ENCODE assay signal across 8 cellular contexts in genomic region chrX:134542485-134542884, GRCh38.
DNase-seq lines count a peak whose midpoint lies in the region; ATAC-seq and TF ChIP-seq lines count a peak whose summit lies in the region.

No MANE protein-coding gene starts in this region.

- H4K5ac ChIP-seq in IMR-90 (ENCODE audit: low read depth, low read length), result peak overlapping the region; percentile 59

- no peak overlapping the region for H3K9ac ChIP-seq in IMR-90 (ENCODE audit: low read depth, low read length)

- H3K9me1 ChIP-seq in IMR-90 (ENCODE audit: insufficient read depth, low read length), result 0 out of 2 replicates have a peak, but pooled peaks cover 6% of the 10 kb centered on the region

- dilution Hi-C loops in IMR-90 (cut with HindIII; ENCODE audit: low sequenced_read_pairs, unreplicated experiment), result no loop called here

- peaks cover 0 to 11% of the 10 kb centered on the region in 2 experiments; a peak in 2 of 4 replicates for H3K79me1 ChIP-seq in IMR-90 (ENCODE audit: low read depth in 1 of 2, low read length in 2 of 2)

- no peak overlapping the region for H4K8ac ChIP-seq in IMR-90 (ENCODE audit: low read depth in 2 of 2, low read length in 2 of 2)

- H3K9me3 Mint-ChIP-seq in CD8-positive, alpha-beta T cell, result no peaks in the 10 kb centered on the region

- TF ChIP-seq POLR2A in IMR-90 (IDR thresholded peaks at IDR 0.05; ENCODE audit: low read depth, low read length) (no peak), spleen (IDR thresholded peaks at IDR 0.05) (no peak)

- H3K4ac ChIP-seq in IMR-90 (ENCODE audit: low read depth, low read length), result no peak overlapping the region

- in situ Hi-C loops in IMR-90 (cut with MboI; ENCODE audit: low sequenced_read_pairs), result no loop called here

- no peak overlapping the region for H4K91ac ChIP-seq in IMR-90 (ENCODE audit: insufficient read depth, low read depth, low read length)

- H4K20me1 ChIP-seq in IMR-90 (ENCODE audit: insufficient read depth, low read length), result peaks cover 4% of the 10 kb centered on the region; the same call in 1 of the 2 replicates

- intact Hi-C loops in IMR-90 (cut with micrococcal nuclease) (no loop called here), spleen (cut with DNase I; ENCODE audit: low total_unique reads) (no loop called here)
- intact Hi-C loops in CD8-positive, alpha-beta T cell (cut with DNase I, micrococcal nuclease), result no loop called here

- no peaks in the 10 kb centered on the region for H3K27me3 ChIP-seq in IMR-90 (ENCODE audit: control insufficient read depth, insufficient read depth, low read length)
- peaks cover 0 to 42% (median 27%) of the 10 kb centered on the region in 7 donors for H3K27me3 ChIP-seq in spleen (replicated peaks in 1 of 7)
- peaks cover 9% of the 10 kb centered on the region for H3K27me3 ChIP-seq in CD8-positive, alpha-beta T cell (ENCODE audit: insufficient read depth, low read length)

- no peak overlapping the region for H2BK15ac ChIP-seq in IMR-90 (ENCODE audit: low read depth, low read length)

- no peak overlapping the region for H2AFZ ChIP-seq in IMR-90 (replicated peaks; ENCODE audit: low read length, poor library complexity)

- peaks cover 8% of the 10 kb centered on the region for H3K4me1 Mint-ChIP-seq in CD8-positive, alpha-beta T cell (ENCODE audit: low read depth)

- no peak overlapping the region for H2BK20ac ChIP-seq in IMR-90 (ENCODE audit: low read depth, low read length)

- no peak overlapping the region for H2BK120ac ChIP-seq in IMR-90 (ENCODE audit: low read depth, low read length)

- H3K27me3 Mint-ChIP-seq in CD8-positive, alpha-beta T cell (ENCODE audit: low read depth), result peaks cover 12% of the 10 kb centered on the region

- H3K4me3 ChIP-seq in IMR-90 (ENCODE audit: insufficient read depth, low read depth, low read length) (no peak overlapping the region), spleen (no peak overlapping the region)
- no peak overlapping the region for H3K4me3 ChIP-seq in CD8-positive, alpha-beta T cell (ENCODE audit: low read depth, low read length)

- no TSS peak for BruUV-seq in IMR-90 (replicated peaks; lab: Mats Ljungman, UMichigan)

- peak overlapping the region; percentile 15; the same call in 1 of the 2 replicates for H3K27ac ChIP-seq in IMR-90 (ENCODE audit: insufficient read depth, low read length)
- H3K27ac ChIP-seq in spleen, result peak overlapping the region in 3 of 8 donors; percentile 1 to 23 (median 9)
- H3K27ac ChIP-seq in CD8-positive, alpha-beta T cell (ENCODE audit: low read depth, low read length), result no peak overlapping the region

- H3K23ac ChIP-seq in IMR-90 (ENCODE audit: low read depth, low read length), result no peak overlapping the region

- H3K56ac ChIP-seq in IMR-90 (ENCODE audit: extremely low read depth, insufficient read depth, low read length), result no peak overlapping the region

- POLR2A ChIA-PET in IMR-90 (lab: Charles Lee; ENCODE audit: unreplicated experiment), result interaction anchor here (1.0 kb wide), 1 partner anchor 210 kb away, joined by 5 read pairs; no protein-coding TSS in a partner anchor
- POLR2A ChIA-PET in CD8-positive, alpha-beta T cell (lab: Charles Lee), result interaction anchor here (1.0 kb wide), 1 partner anchor 9 kb away, joined by 3 read pairs; no protein-coding TSS in a partner anchor

- peak; percentile 70 for DNase-seq in IMR-90
- peak; percentile 75 for DNase-seq in SW480 (ENCODE audit: low spot score)
- DNase-seq in myocyte (ENCODE audit: low read depth), result peak; percentile 80
- DNase-seq in spleen, result no peak
- no peak for DNase-seq in CD8-positive, alpha-beta T cell
- DNase-seq in stimulated activated CD8-positive, alpha-beta memory T cell treated with anti-CD3 and anti-CD28 coated beads, Interleukin-4, amount 100 ng/mL, for 48 hours, result no peak

- H3K14ac ChIP-seq in IMR-90 (replicated peaks; ENCODE audit: low read depth, low read length), result no peak overlapping the region

- no peak overlapping the region for H3K4me3 Mint-ChIP-seq in CD8-positive, alpha-beta T cell

- TF ChIP-seq CTCF in IMR-90 (conservative IDR thresholded peaks at IDR 0.05; ENCODE audit: low read depth, low read length) (no peak), spleen (IDR thresholded peaks at IDR 0.05 in 8 of 11, conservative IDR thresholded peaks at IDR 0.05 in 3 of 11) (no peak)
- TF ChIP-seq CTCF in CD8-positive, alpha-beta T cell (IDR thresholded peaks at IDR 0.05), result no peak

- H2AK9ac ChIP-seq in IMR-90 (replicated peaks; ENCODE audit: low read depth, low read length, poor library complexity), result no peak overlapping the region

- ATAC-seq in GM18861 (IDR thresholded peaks at IDR 0.05; ENCODE audit: unreplicated experiment), result peak; percentile 62
- ATAC-seq in IMR-90 (ENCODE audit: low read depth), result peak; percentile 60
- ATAC-seq in CD8-positive, alpha-beta T cell, result no peak
- ATAC-seq in HG02798 (IDR thresholded peaks at IDR 0.05; ENCODE audit: poor library complexity, unreplicated experiment), result no peak

- H3K36me3 ChIP-seq in IMR-90 (ENCODE audit: control insufficient read depth, insufficient read depth, low read length) (peaks cover 22% of the 10 kb centered on the region), spleen (peaks cover 0 to 7% (median 0%) of the 10 kb centered on the region in 6 donors)
- H3K36me3 ChIP-seq in CD8-positive, alpha-beta T cell (ENCODE audit: insufficient read depth, low read length), result no peaks in the 10 kb centered on the region

- H2BK5ac ChIP-seq in IMR-90 (ENCODE audit: low read depth, low read length, poor library complexity, severe bottlenecking), result peak overlapping the region; percentile 2

- CTCF ChIA-PET in IMR-90 (lab: Yijun Ruan, JAX), result no interaction called here
- CTCF ChIA-PET in CD8-positive, alpha-beta T cell (lab: Charles Lee), result no interaction called here

- H3K36me3 Mint-ChIP-seq in CD8-positive, alpha-beta T cell, result no peaks in the 10 kb centered on the region

- H3K4me1 ChIP-seq in IMR-90 (ENCODE audit: control insufficient read depth, insufficient read depth, low read length), result peaks cover 13% of the 10 kb centered on the region
- peaks cover 0 to 37% (median 6%) of the 10 kb centered on the region in 6 donors for H3K4me1 ChIP-seq in spleen
- no peaks in the 10 kb centered on the region for H3K4me1 ChIP-seq in CD8-positive, alpha-beta T cell (ENCODE audit: insufficient read depth, low read length)

- 0 out of 2 replicates have a peak overlapping the region, but pooled peaks have one; percentile 5 for H2AK5ac ChIP-seq in IMR-90 (ENCODE audit: low read depth, low read length)

- no peak overlapping the region for H3K4me2 ChIP-seq in IMR-90 (ENCODE audit: low read depth, low read length)

- no peak overlapping the region; the same call in 1 of the 2 replicates for H3K18ac ChIP-seq in IMR-90 (ENCODE audit: low read depth, low read length)

- no CpG with 5 or more reads among the region's 2 CpGs for WGBS in IMR-90 (ENCODE audit: extremely low coverage in 2 of 2, insufficient read length in 1 of 2), 2 experiments
- 9 to 43% (median 21%) methylated on average over 2 of the region's 2 CpGs for WGBS in spleen, 5 donors

- H3K9me3 ChIP-seq in IMR-90 (ENCODE audit: control insufficient read depth, insufficient read depth, low read length) (no peaks in the 10 kb centered on the region), spleen (no peaks in the 10 kb centered on the region)
- H3K9me3 ChIP-seq in CD8-positive, alpha-beta T cell (ENCODE audit: low read length), result no peaks in the 10 kb centered on the region

- no peak for TF ChIP-seq RAD21 in IMR-90 (IDR thresholded peaks at IDR 0.05; ENCODE audit: low read length)

- H3K27ac Mint-ChIP-seq in CD8-positive, alpha-beta T cell, result no peak overlapping the region

TF ChIP-seq in IMR-90, 13 proteins besides CTCF, POLR2A, EP300 and RAD21:
- no peak for TF ChIP-seq BHLHE40 (IDR thresholded peaks at IDR 0.05; ENCODE audit: low read depth, low read length)
- TF ChIP-seq MAZ (IDR thresholded peaks at IDR 0.05; ENCODE audit: borderline replicate concordance, low read depth, low read length), result no peak
- TF ChIP-seq MXI1 (IDR thresholded peaks at IDR 0.05; ENCODE audit: borderline replicate concordance, low read depth, low read length), result no peak
TF ChIP-seq in IMR-90: peak in this region for 0.

Comparison
In these comparisons a context has a peak if more than half of its experiments do, and no peak if none do; other contexts are left out.
1. ATAC-seq: peak in GM18861 (single experiment) and IMR-90 (single experiment); none in CD8-positive, alpha-beta T cell (single experiment) and HG02798 (single experiment).
2. DNase-seq: peak in IMR-90 (single experiment), SW480 (single experiment) and myocyte (single experiment); none in spleen (single experiment), CD8-positive, alpha-beta T cell (0 of 7) and stimulated activated CD8-positive, alpha-beta memory T cell treated with anti-CD3 and anti-CD28 coated beads, Interleukin-4, amount 100 ng/mL, for 48 hours (single experiment).